Comparison of ENCODE assay signal across 10 cellular contexts in the genomic region with DNA sequence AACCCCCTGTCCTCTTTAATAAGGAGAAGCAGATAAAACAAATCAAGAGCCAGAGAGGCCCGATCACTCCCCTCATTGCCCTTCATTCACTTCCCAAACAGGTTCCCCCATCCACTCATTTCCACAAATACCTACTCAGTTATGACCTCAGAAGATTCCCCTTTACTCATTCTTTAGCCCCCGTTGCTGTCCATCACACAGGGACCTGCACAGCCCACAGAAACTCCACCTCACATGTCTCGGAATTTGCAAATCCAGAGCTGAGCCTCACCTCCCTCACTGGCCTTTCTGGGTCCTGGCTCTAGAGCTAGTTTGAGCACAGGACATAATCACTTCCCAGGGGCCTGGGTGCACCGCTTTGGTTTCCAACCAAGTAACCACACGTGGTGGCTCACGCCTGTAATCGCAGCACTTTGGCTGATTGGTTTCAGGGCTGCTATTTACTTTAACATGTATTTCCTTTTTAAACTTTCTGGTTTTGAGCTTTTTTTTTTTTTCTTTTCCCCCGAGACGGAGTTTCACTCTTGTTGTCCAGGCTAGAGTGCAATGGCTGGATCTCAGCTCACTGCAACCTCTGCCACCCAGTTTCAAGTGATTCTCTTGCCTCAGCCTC. TPM values are rescaled to one million over a fixed set of nuclear protein-coding genes. Genes with fewer than 3 reads are reported as not detected.
DNase-seq lines count a peak whose midpoint lies in the region; ATAC-seq lines count a peak whose summit lies in the region.
"Had no signal": no experiment of that assay in that cellular context is flagged by ENCODE, and none has a peak within 500 bp of the region (broad histone marks: within the 10 kb centered on the region; RNA-seq: fewer than 3 reads in every experiment).

No MANE protein-coding gene starts in this region.

- no peaks in the 10 kb centered on the region for H3K9me3 ChIP-seq in BLaER1 treated with 17β-estradiol and CSF1 and Interleukin-3, amounts not matched to agents 10 nM and 100 nM (replicated peaks in 1 of 11)

- H3K36me3 Mint-ChIP-seq in activated T-helper 17 cell treated with anti-CD3 and anti-CD28 coated beads, Interleukin-2, amount 50 U/mL, for 72 hours (ENCODE audit: low read depth), result peaks cover 63% of the 10 kb centered on the region

- no peak overlapping the region for H3K4me3 ChIP-seq in BLaER1 treated with 17β-estradiol and CSF1 and Interleukin-3, amounts not matched to agents 10 nM and 100 nM

- peak overlapping the region; percentile 53 for H3K4me3 Mint-ChIP-seq in activated T-helper 17 cell treated with anti-CD3 and anti-CD28 coated beads, Interleukin-2, amount 50 U/mL, for 72 hours

- H3K4me1 Mint-ChIP-seq in activated T-helper 17 cell treated with anti-CD3 and anti-CD28 coated beads, Interleukin-2, amount 50 U/mL, for 72 hours, result peaks cover 52% of the 10 kb centered on the region

- peaks cover 78 to 100% (median 94%) of the 10 kb centered on the region in 11 experiments for H4K20me1 ChIP-seq in BLaER1 treated with 17β-estradiol and CSF1 and Interleukin-3, amounts not matched to agents 10 nM and 100 nM

- peaks cover 51 to 89% (median 72%) of the 10 kb centered on the region in 11 experiments for H3K36me3 ChIP-seq in BLaER1 treated with 17β-estradiol and CSF1 and Interleukin-3, amounts not matched to agents 10 nM and 100 nM

- intact Hi-C loops in sciatic nerve (cut with DNase I), result no loop called here

- H3K27me3 Mint-ChIP-seq in activated T-helper 17 cell treated with anti-CD3 and anti-CD28 coated beads, Interleukin-2, amount 50 U/mL, for 72 hours, result no peaks in the 10 kb centered on the region

- H3K27ac ChIP-seq in BLaER1 treated with 17β-estradiol and CSF1 and Interleukin-3, amounts not matched to agents 10 nM and 100 nM, result no peak overlapping the region

- H3K4me2 ChIP-seq in BLaER1 treated with 17β-estradiol and CSF1 and Interleukin-3, amounts not matched to agents 10 nM and 100 nM, result peak overlapping the region; percentile 12 to 68 (median 50); a peak in 19 of 22 replicates

- H3K9ac ChIP-seq in BLaER1 treated with 17β-estradiol and CSF1 and Interleukin-3, amounts not matched to agents 10 nM and 100 nM, result peak overlapping the region in 3 of 11 experiments; percentile 7 to 11 (median 8); a peak in 2 of 22 replicates

- H3K27me3 ChIP-seq in BLaER1 treated with 17β-estradiol and CSF1 and Interleukin-3, amounts not matched to agents 10 nM and 100 nM, result no peaks in the 10 kb centered on the region

- DNase-seq in NCI-H748 (lab: John Stamatoyannopoulos, UW; ENCODE audit: unreplicated experiment) (no peak), HPDE6-E6E7 (ENCODE audit: extremely low spot score) (no peak), sciatic nerve (ENCODE audit: low spot score) (no peak), GOT3 (lab: John Stamatoyannopoulos, UW) (no peak)
- DNase-seq: T1000 had no signal

- ATAC-seq in GM19043 (IDR thresholded peaks at IDR 0.05; ENCODE audit: low read depth, unreplicated experiment) (peak; percentile 88), HG03039 (IDR thresholded peaks at IDR 0.05; ENCODE audit: unreplicated experiment) (peak; percentile 57), sciatic nerve (no peak)
- peak; percentile 85 for ATAC-seq in activated T-helper 17 cell treated with anti-CD3 and anti-CD28 coated beads, Interleukin-2, amount 50 U/mL, for 72 hours (replicated peaks)
- ATAC-seq: HCT116 had no signal

- peaks cover 27 to 72% (median 45%) of the 10 kb centered on the region in 10 experiments for H3K4me1 ChIP-seq in BLaER1 treated with 17β-estradiol and CSF1 and Interleukin-3, amounts not matched to agents 10 nM and 100 nM

- H3K27ac Mint-ChIP-seq in activated T-helper 17 cell treated with anti-CD3 and anti-CD28 coated beads, Interleukin-2, amount 50 U/mL, for 72 hours, result peak overlapping the region; percentile 73

- no peaks in the 10 kb centered on the region for H3K9me3 Mint-ChIP-seq in activated T-helper 17 cell treated with anti-CD3 and anti-CD28 coated beads, Interleukin-2, amount 50 U/mL, for 72 hours

RNA-seq across cellular contexts. Expression of a gene that starts 17.8 kb away (rescaled TPM):
- 100 to 1,000 TPM; 123 to 163 TPM for total RNA-seq in activated T-helper 17 cell treated with anti-CD3 and anti-CD28 coated beads, Interleukin-2, amount 50 U/mL, for 72 hours
- 141 TPM for total RNA-seq in sciatic nerve

RNA-seq across cellular contexts. Expression of a gene that starts 42.1 kb away (rescaled TPM):
- 10 to 100 TPM; 31.8 to 64.9 TPM for total RNA-seq in activated T-helper 17 cell treated with anti-CD3 and anti-CD28 coated beads, Interleukin-2, amount 50 U/mL, for 72 hours
- 24.7 TPM for total RNA-seq in sciatic nerve

RNA-seq across cellular contexts. Expression of a gene that starts 54.8 kb away (rescaled TPM):
- total RNA-seq in activated T-helper 17 cell treated with anti-CD3 and anti-CD28 coated beads, Interleukin-2, amount 50 U/mL, for 72 hours, result 10 to 100 TPM; 10.5 to 29.5 TPM
- total RNA-seq in sciatic nerve, result 56.6 TPM
